ENCODE assay signal across 8 cellular contexts in the genomic region with DNA sequence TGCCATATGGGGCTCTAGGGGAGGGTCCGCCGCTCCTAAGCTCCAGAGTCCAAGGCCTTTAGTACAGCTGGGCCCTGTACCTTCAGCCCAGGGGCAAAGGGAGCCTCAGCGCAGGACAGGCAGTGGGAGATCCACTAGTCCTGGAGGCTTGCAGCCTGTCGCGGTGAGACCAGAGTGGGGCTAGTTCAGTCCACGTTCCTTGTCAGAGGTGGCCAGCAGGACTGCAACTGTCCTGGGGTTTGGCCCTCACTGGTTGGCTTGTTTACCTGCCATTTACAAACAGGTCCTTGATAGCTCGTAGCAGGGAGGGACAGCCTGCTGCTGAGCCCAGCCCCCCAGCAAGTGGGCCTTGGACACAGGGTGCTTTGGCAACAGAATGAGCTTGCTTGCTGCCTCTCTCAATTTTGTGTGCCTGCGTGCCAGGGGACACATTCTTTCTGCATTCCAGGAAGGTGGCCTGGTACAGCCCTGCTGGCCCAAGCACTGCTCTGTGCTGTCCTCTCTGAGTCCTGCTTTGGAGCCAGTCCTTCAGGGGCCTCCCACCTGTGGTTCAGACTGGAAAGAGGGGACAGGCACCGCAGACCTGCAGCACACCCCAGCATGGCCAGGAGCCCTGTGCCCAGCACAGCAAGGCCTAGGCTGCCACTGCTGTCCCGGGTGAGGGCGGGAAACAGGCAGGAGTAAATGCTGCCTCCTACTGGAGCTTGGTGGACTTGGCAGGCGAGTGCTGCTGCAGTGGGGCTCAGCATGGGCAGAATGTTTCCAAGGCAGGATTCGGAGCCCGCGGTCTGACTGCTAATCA. TPM values are rescaled to one million over a fixed set of nuclear protein-coding genes. Genes with fewer than 3 reads are reported as not detected.
A peak's percentile ranks its signal among the peaks of the same experiment; 100 is the strongest.
DNase-seq lines count a peak whose midpoint lies in the region; ATAC-seq and TF ChIP-seq lines count a peak whose summit lies in the region.

No MANE protein-coding gene starts in this region.

- H3K27me3 ChIP-seq in BJ (ENCODE audit: control insufficient read depth, insufficient read depth, low read length) = no peaks in the 10 kb centered on the region
- no peaks in the 10 kb centered on the region for H3K27me3 ChIP-seq in parathyroid adenoma (ENCODE audit: control insufficient read depth, insufficient read depth, low read length)

- no peaks in the 10 kb centered on the region for H3K9me3 Mint-ChIP-seq in HFFc6

- CTCF ChIA-PET in BJ (lab: Yijun Ruan, JAX) = interaction anchor here (0.7 to 1.9 kb wide), 6 partner anchors 9 to 139 kb away, joined by 3 to 5 read pairs (median 4); a partner anchor contains a TSS

- H3K4me3 ChIP-seq in BJ (ENCODE audit: low read depth, low read length) (no peak overlapping the region), fibroblast of villous mesenchyme (ENCODE audit: low read depth, low read length) (no peak overlapping the region), parathyroid adenoma (ENCODE audit: low read depth, low read length) (no peak overlapping the region)

- ATAC-seq in HG03139 (IDR thresholded peaks at IDR 0.05; ENCODE audit: unreplicated experiment) = no peak
- no peak for ATAC-seq in GM21825 (IDR thresholded peaks at IDR 0.05; ENCODE audit: unreplicated experiment)
- no peak for ATAC-seq in HG03342 (IDR thresholded peaks at IDR 0.05; ENCODE audit: unreplicated experiment)

- no peak overlapping the region for H2AFZ ChIP-seq in parathyroid adenoma

- no peaks in the 10 kb centered on the region for H3K36me3 Mint-ChIP-seq in HFFc6 (ENCODE audit: low read depth)

- no peak overlapping the region for H3K4me2 ChIP-seq in parathyroid adenoma (ENCODE audit: low read length)

- peaks cover 6% of the 10 kb centered on the region; the same call in 1 of the 2 replicates for H3K4me1 Mint-ChIP-seq in HFFc6 (ENCODE audit: low read depth)

- H3K9ac ChIP-seq in parathyroid adenoma = no peak overlapping the region

- TF ChIP-seq CTCF in BJ (IDR thresholded peaks at IDR 0.05; ENCODE audit: insufficient read depth, low read depth, low read length) (peak; percentile 64), HFFc6 (IDR thresholded peaks at IDR 0.05) (peak; percentile 83), fibroblast of villous mesenchyme (IDR thresholded peaks at IDR 0.05; ENCODE audit: insufficient read depth, low read depth, low read length) (peak; percentile 75), parathyroid adenoma (IDR thresholded peaks at IDR 0.05) (peak; percentile 17)

- DNase-seq in BJ (ENCODE audit: low read depth) (no peak), HFFc6 (peak; percentile 41), fibroblast of villous mesenchyme (ENCODE audit: low read depth) (peak; percentile 66)
- peak; percentile 50 to 61 for DNase-seq in activated CD4-positive, alpha-beta T cell treated with anti-CD3 and anti-CD28 coated beads, Interleukin-2, amount 50 U/mL, for 48 hours

- no peaks in the 10 kb centered on the region; the same call in 1 of the 2 replicates for H3K27me3 Mint-ChIP-seq in HFFc6 (ENCODE audit: insufficient read depth)

- no peak overlapping the region for H3K27ac Mint-ChIP-seq in HFFc6

- peak overlapping the region; percentile 19 for H3K27ac ChIP-seq in parathyroid adenoma

- no peak overlapping the region for H3K4me3 Mint-ChIP-seq in HFFc6

- POLR2A ChIA-PET in BJ (lab: Charles Lee) = no interaction called here

- H3K36me3 ChIP-seq in BJ (ENCODE audit: control insufficient read depth, insufficient read depth, low read length) (peaks cover 13% of the 10 kb centered on the region), parathyroid adenoma (ENCODE audit: control insufficient read depth, insufficient read depth, low read length) (no peaks in the 10 kb centered on the region)

- no peaks in the 10 kb centered on the region for H3K79me2 ChIP-seq in parathyroid adenoma

- no peaks in the 10 kb centered on the region for H3K9me3 ChIP-seq in parathyroid adenoma (ENCODE audit: control insufficient read depth, low read length)

- H3K4me1 ChIP-seq in parathyroid adenoma = peaks cover 11% of the 10 kb centered on the region

RNA-seq across cellular contexts. Expression of a gene that starts 15.2 kb away (rescaled TPM):
- polyA plus RNA-seq in BJ (2011; rRNA removed) = 12.0 and 16.6 TPM in 2 replicates
- 13.7 and 15.1 TPM in 2 replicates for polyA minus RNA-seq in BJ (2011; rRNA and poly(A)+ RNA removed)
- total RNA-seq in HFFc6 (2021; fragmentation: NEBNext Ultra II Directional; extraction: Animal tissue kit (Norgen Biotek cat#: 25700)) = 10 to 100 TPM; 14.6 to 19.6 (median 16.1) TPM
- 27.2 and 47.4 TPM in 2 replicates for total RNA-seq in fibroblast of villous mesenchyme

RNA-seq across cellular contexts. Expression of a gene that starts 43.0 kb away (rescaled TPM):
- 15.1 and 19.8 TPM in 2 replicates for polyA plus RNA-seq in BJ (2011; rRNA removed)
- polyA minus RNA-seq in BJ (2011; rRNA and poly(A)+ RNA removed) = 13.8 and 22.4 TPM in 2 replicates
- 10 to 100 TPM in 1 of 6 experiments, 1 to 10 TPM in 5; 5.9 to 10.4 (median 8.6) TPM for total RNA-seq in HFFc6 (2021; fragmentation: NEBNext Ultra II Directional; extraction: Animal tissue kit (Norgen Biotek cat#: 25700))
- 20.7 and 48.6 TPM in 2 replicates for total RNA-seq in fibroblast of villous mesenchyme

Comparison
In these comparisons a context has a peak if more than half of its experiments do, and no peak if none do; other contexts are left out.
1. CTCF ChIP-seq: peak in every context shown above with its lines; median percentile 83 in HFFc6; 75 in fibroblast of villous mesenchyme; 64 in BJ; 17 in parathyroid adenoma.